In genomic region chr1:58902830-58903229, GRCh38 we compare ENCODE assay signal across 8 cellular contexts.
A peak's percentile ranks its signal among the peaks of the same experiment; 100 is the strongest.
DNase-seq lines count a peak whose midpoint lies in the region; ATAC-seq and TF ChIP-seq lines count a peak whose summit lies in the region.
"Had no signal": no experiment of that assay in that cellular context is flagged by ENCODE, and none has a peak within 500 bp of the region (broad histone marks: within the 10 kb centered on the region; RNA-seq: fewer than 3 reads in every experiment).

No MANE protein-coding gene starts in this region.

- peak overlapping the region; percentile 93 for H3K56ac ChIP-seq in IMR-90 (ENCODE audit: extremely low read depth, insufficient read depth, low read length)

- TF ChIP-seq POLR2A in IMR-90 (IDR thresholded peaks at IDR 0.05; ENCODE audit: low read depth, low read length) (no peak), stomach (IDR thresholded peaks at IDR 0.05) (no peak)

- peak overlapping the region; percentile 96 for H2AK9ac ChIP-seq in IMR-90 (replicated peaks; ENCODE audit: low read depth, low read length, poor library complexity)

- H3K9me3 Mint-ChIP-seq in activated T-helper 17 cell treated with anti-CD3 and anti-CD28 coated beads, Interleukin-2, amount 50 U/mL, for 72 hours = no peaks in the 10 kb centered on the region
- no peaks in the 10 kb centered on the region for H3K9me3 Mint-ChIP-seq in immature natural killer cell

- H3K27me3 Mint-ChIP-seq in activated T-helper 17 cell treated with anti-CD3 and anti-CD28 coated beads, Interleukin-2, amount 50 U/mL, for 72 hours = no peaks in the 10 kb centered on the region
- H3K27me3 Mint-ChIP-seq in immature natural killer cell (ENCODE audit: low read depth in 3 of 3) = peaks cover 0 to 2% (median 0%) of the 10 kb centered on the region in 3 donors

- H3K27ac ChIP-seq in IMR-90 (ENCODE audit: insufficient read depth, low read length) = peak overlapping the region; percentile 75; the same call in 1 of the 2 replicates
- peak overlapping the region; percentile 96 to 98 (median 98) for H3K27ac ChIP-seq in stomach

- TF ChIP-seq RAD21 in IMR-90 (IDR thresholded peaks at IDR 0.05; ENCODE audit: low read length) = no peak

- H3K9ac ChIP-seq in IMR-90 (ENCODE audit: low read depth, low read length) = peak overlapping the region; percentile 90; the same call in 1 of the 2 replicates

- H4K20me1 ChIP-seq in IMR-90 (ENCODE audit: insufficient read depth, low read length) = no peaks in the 10 kb centered on the region

- H3K4me1 Mint-ChIP-seq in activated T-helper 17 cell treated with anti-CD3 and anti-CD28 coated beads, Interleukin-2, amount 50 U/mL, for 72 hours = peaks cover 6% of the 10 kb centered on the region
- peaks cover 16 to 22% of the 10 kb centered on the region in 2 donors for H3K4me1 Mint-ChIP-seq in immature natural killer cell

- CTCF ChIA-PET in IMR-90 (lab: Yijun Ruan, JAX) = interaction anchor here (0.9 kb wide), 1 partner anchor 9 kb away, joined by 4 read pairs; no protein-coding TSS in a partner anchor

- peak overlapping the region; percentile 99 for H3K18ac ChIP-seq in IMR-90 (ENCODE audit: low read depth, low read length)

- H4K5ac ChIP-seq in IMR-90 (ENCODE audit: low read depth, low read length) = peak overlapping the region; percentile 91

- in situ Hi-C loops in IMR-90 (cut with MboI; ENCODE audit: low sequenced_read_pairs) = loop anchor here (10.0 kb wide), 1 partner anchor 802 kb away; no protein-coding TSS in a partner anchor

- no peak for DNase-seq in IMR-90
- no peak for DNase-seq in immature natural killer cell
- DNase-seq in stomach = no peak
- no peak for DNase-seq in NCI-H82 (lab: John Stamatoyannopoulos, UW)
- no peak for DNase-seq in T-helper 9 cell

- POLR2A ChIA-PET in IMR-90 (lab: Charles Lee; ENCODE audit: unreplicated experiment) = interaction anchor here (0.6 kb wide), 1 partner anchor 124 kb away, joined by 4 read pairs; no protein-coding TSS in a partner anchor

- peak overlapping the region; percentile 80 for H3K27ac Mint-ChIP-seq in activated T-helper 17 cell treated with anti-CD3 and anti-CD28 coated beads, Interleukin-2, amount 50 U/mL, for 72 hours
- peak overlapping the region; percentile 80 to 91 (median 86) for H3K27ac Mint-ChIP-seq in immature natural killer cell

- no peaks in the 10 kb centered on the region for H3K36me3 Mint-ChIP-seq in activated T-helper 17 cell treated with anti-CD3 and anti-CD28 coated beads, Interleukin-2, amount 50 U/mL, for 72 hours (ENCODE audit: low read depth)
- no peaks in the 10 kb centered on the region for H3K36me3 Mint-ChIP-seq in immature natural killer cell

- H4K8ac ChIP-seq in IMR-90 (ENCODE audit: low read depth in 2 of 2, low read length in 2 of 2) = peak overlapping the region; percentile 94 to 99

- peak overlapping the region; percentile 94 for H3K4me2 ChIP-seq in IMR-90 (ENCODE audit: low read depth, low read length)

- H3K9me3 ChIP-seq in IMR-90 (ENCODE audit: control insufficient read depth, insufficient read depth, low read length) (no peaks in the 10 kb centered on the region), stomach (no peaks in the 10 kb centered on the region)

- H2BK120ac ChIP-seq in IMR-90 (ENCODE audit: low read depth, low read length) = peak overlapping the region; percentile 84

- no TSS peak for BruUV-seq in IMR-90 (replicated peaks; lab: Mats Ljungman, UMichigan)

- peaks cover 17% of the 10 kb centered on the region for H3K9me1 ChIP-seq in IMR-90 (ENCODE audit: insufficient read depth, low read length)

- H3K27me3 ChIP-seq in IMR-90 (ENCODE audit: control insufficient read depth, insufficient read depth, low read length) = no peaks in the 10 kb centered on the region
- no peaks in the 10 kb centered on the region for H3K27me3 ChIP-seq in stomach
- H3K27me3 ChIP-seq: foreskin keratinocyte had no signal

- H3K23ac ChIP-seq in IMR-90 (ENCODE audit: low read depth, low read length) = peak overlapping the region; percentile 92

- peaks cover 0 to 15% of the 10 kb centered on the region in 2 experiments; a peak in 2 of 4 replicates for H3K79me1 ChIP-seq in IMR-90 (ENCODE audit: low read depth in 1 of 2, low read length in 2 of 2)

- no CpG with 5 or more reads among the region's 2 CpGs for WGBS in IMR-90 (ENCODE audit: extremely low coverage in 2 of 2, insufficient read length in 1 of 2), 2 experiments
- WGBS in stomach, 5 donors = 51 to 75% (median 58%) methylated on average over 2 of the region's 2 CpGs

- intact Hi-C loops in IMR-90 (cut with micrococcal nuclease) (loop anchor here (2.0 to 5.0 kb wide), 7 partner anchors 86 to 854 kb away; partner anchors contain the start of gene FGGY), stomach (cut with DNase I; ENCODE audit: low total_unique reads) (no loop called here)

- peak overlapping the region; percentile 93 for H3K4ac ChIP-seq in IMR-90 (ENCODE audit: low read depth, low read length)

- peak overlapping the region; percentile 94 for H2BK5ac ChIP-seq in IMR-90 (ENCODE audit: low read depth, low read length, poor library complexity, severe bottlenecking)

- peak overlapping the region; percentile 100 for H4K91ac ChIP-seq in IMR-90 (ENCODE audit: insufficient read depth, low read depth, low read length)

- peak overlapping the region; percentile 100 for H2BK15ac ChIP-seq in IMR-90 (ENCODE audit: low read depth, low read length)

- peak overlapping the region; percentile 99 for H2AK5ac ChIP-seq in IMR-90 (ENCODE audit: low read depth, low read length)

- dilution Hi-C loops in IMR-90 (cut with HindIII; ENCODE audit: low sequenced_read_pairs, unreplicated experiment) = no loop called here

- no peak overlapping the region for H3K4me3 ChIP-seq in IMR-90 (ENCODE audit: insufficient read depth, low read depth, low read length)
- peak overlapping the region; percentile 39 to 52 (median 46) for H3K4me3 ChIP-seq in stomach

- no peak for ATAC-seq in IMR-90 (ENCODE audit: low read depth)
- ATAC-seq in activated T-helper 17 cell treated with anti-CD3 and anti-CD28 coated beads, Interleukin-2, amount 50 U/mL, for 72 hours (replicated peaks) = no peak
- no peak for ATAC-seq in HG03196 (IDR thresholded peaks at IDR 0.05; ENCODE audit: unreplicated experiment)

- peak overlapping the region; percentile 99 for H3K14ac ChIP-seq in IMR-90 (replicated peaks; ENCODE audit: low read depth, low read length)

- peaks cover 9% of the 10 kb centered on the region for H3K4me1 ChIP-seq in IMR-90 (ENCODE audit: control insufficient read depth, insufficient read depth, low read length)
- peaks cover 27 to 65% (median 47%) of the 10 kb centered on the region in 4 donors for H3K4me1 ChIP-seq in stomach

- no peak for TF ChIP-seq EP300 in stomach (IDR thresholded peaks at IDR 0.05)

- peak overlapping the region; percentile 80 for H3K4me3 Mint-ChIP-seq in activated T-helper 17 cell treated with anti-CD3 and anti-CD28 coated beads, Interleukin-2, amount 50 U/mL, for 72 hours
- peak overlapping the region; percentile 78 to 88 (median 86) for H3K4me3 Mint-ChIP-seq in immature natural killer cell

- peak overlapping the region; percentile 96 for H2AFZ ChIP-seq in IMR-90 (replicated peaks; ENCODE audit: low read length, poor library complexity)

- no peaks in the 10 kb centered on the region for H3K36me3 ChIP-seq in IMR-90 (ENCODE audit: control insufficient read depth, insufficient read depth, low read length)
- no peaks in the 10 kb centered on the region for H3K36me3 ChIP-seq in stomach

- no peak for TF ChIP-seq CTCF in IMR-90 (conservative IDR thresholded peaks at IDR 0.05; ENCODE audit: low read depth, low read length)
- no peak for TF ChIP-seq CTCF in stomach (IDR thresholded peaks at IDR 0.05)

- peak overlapping the region; percentile 85 for H2BK20ac ChIP-seq in IMR-90 (ENCODE audit: low read depth, low read length)

TF ChIP-seq in IMR-90, 13 proteins besides CTCF, POLR2A, EP300 and RAD21:
- TF ChIP-seq USF2 (IDR thresholded peaks at IDR 0.05; ENCODE audit: low read depth, low read length) (no peak), SMC3 (IDR thresholded peaks at IDR 0.05; ENCODE audit: low read depth, low read length) (no peak), RFX5 (IDR thresholded peaks at IDR 0.05; ENCODE audit: low read depth, low read length) (no peak), MXI1 (IDR thresholded peaks at IDR 0.05; ENCODE audit: borderline replicate concordance, low read depth, low read length) (no peak), FOS (IDR thresholded peaks at IDR 0.05; ENCODE audit: low read depth, low read length) (no peak), CEBPB (IDR thresholded peaks at IDR 0.05; ENCODE audit: low read depth, low read length) (no peak), BHLHE40 (IDR thresholded peaks at IDR 0.05; ENCODE audit: low read depth, low read length) (no peak), MAZ (IDR thresholded peaks at IDR 0.05; ENCODE audit: borderline replicate concordance, low read depth, low read length) (no peak), NFE2L2 (IDR thresholded peaks at IDR 0.05; ENCODE audit: low read depth, low read length) (no peak), ELK1 (IDR thresholded peaks at IDR 0.05; ENCODE audit: borderline replicate concordance, low read depth, low read length) (no peak), CHD1 (IDR thresholded peaks at IDR 0.05; ENCODE audit: low read depth, low read length) (no peak), MAFK (IDR thresholded peaks at IDR 0.05; ENCODE audit: low read depth, low read length) (no peak), RCOR1 (IDR thresholded peaks at IDR 0.05; ENCODE audit: insufficient replicate concordance, low read length) (no peak)
